In the genomic region with DNA sequence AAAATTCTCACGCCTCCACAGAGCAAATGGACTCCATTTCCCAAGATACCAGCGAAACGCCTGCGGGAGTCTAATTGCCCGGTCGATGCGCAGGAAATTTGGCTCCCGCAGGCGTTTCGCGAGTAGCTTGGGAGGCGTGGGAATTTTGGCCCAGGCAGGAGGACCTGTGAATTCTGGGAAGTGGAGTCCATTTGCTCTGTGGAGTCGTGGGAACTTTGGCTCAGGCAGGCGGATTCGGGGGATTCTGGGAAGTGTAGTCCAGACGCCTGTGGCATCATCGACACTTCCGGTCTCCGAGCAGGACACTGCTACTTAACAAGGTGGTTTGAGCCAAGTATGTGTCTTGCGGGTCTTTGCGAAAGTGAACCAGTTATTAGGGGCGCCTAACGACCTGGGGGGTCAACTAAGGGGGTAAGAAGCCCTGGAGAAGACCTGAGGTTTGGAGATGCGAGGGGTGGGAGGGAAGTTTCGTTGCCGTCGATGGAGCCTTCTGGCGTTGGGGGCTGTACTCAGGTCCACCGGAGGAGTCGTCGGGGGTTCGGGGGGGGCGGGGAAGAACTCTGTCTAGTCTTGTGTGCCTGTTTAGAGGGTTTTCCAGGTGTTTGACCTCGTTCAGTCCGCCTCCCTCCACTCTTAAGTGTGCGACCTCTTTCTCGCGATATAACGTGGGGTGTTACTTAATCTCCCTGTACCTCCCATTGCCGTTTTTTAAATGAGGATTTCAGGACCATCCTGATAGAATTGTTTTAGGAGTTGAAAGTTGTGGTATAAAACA, we compare ENCODE assay signal across 8 cellular contexts. TPM values are rescaled to one million over a fixed set of nuclear protein-coding genes. Genes with fewer than 3 reads are reported as not detected.
A peak's percentile ranks its signal among the peaks of the same experiment; 100 is the strongest.
DNase-seq lines count a peak whose midpoint lies in the region; TF ChIP-seq lines count a peak whose summit lies in the region.

A gene (plus strand): TSS at position 277 of the 775 bp plus-strand sequence. CDS start 4,356 bp downstream, outside the sequence.

- TF ChIP-seq CTCF in H9 (conservative IDR thresholded peaks at IDR 0.05): no peak
- TF ChIP-seq CTCF in SU-DHL-6 (IDR thresholded peaks at IDR 0.05; ENCODE audit: insufficient read depth, low read length, poor library complexity, severe bottlenecking): no peak
- no peak for TF ChIP-seq CTCF in adrenal gland (IDR thresholded peaks at IDR 0.05)
- TF ChIP-seq CTCF in ovary (IDR thresholded peaks at IDR 0.05): no peak

- H3K4me3 ChIP-seq in SU-DHL-6 (ENCODE audit: insufficient read depth, low read length, poor library complexity, severe bottlenecking): peak within 1 kb of the TSS; percentile 60
- peak within 1 kb of the TSS in 3 of 4 donors; percentile 41 to 93 (median 65) for H3K4me3 ChIP-seq in adrenal gland
- peak within 1 kb of the TSS; percentile 71 for H3K4me3 ChIP-seq in ovary
- H3K4me3 ChIP-seq in thymus (ENCODE audit: low read length): peak within 1 kb of the TSS; percentile 98

- H3K23ac ChIP-seq in H9 (ENCODE audit: insufficient read length, low read depth, low read length): no peak within 1 kb of the TSS

- H3K9me3 ChIP-seq in H9 (ENCODE audit: control insufficient read depth, low read depth, low read length) (no peaks in the 10 kb centered on the region), SU-DHL-6 (ENCODE audit: insufficient read depth, low read length) (no peaks in the 10 kb centered on the region), adrenal gland (replicated peaks in 1 of 3) (peaks cover 0 to 2% (median 0%) of the 10 kb centered on the region in 3 donors), ovary (no peaks in the 10 kb centered on the region), thymus (ENCODE audit: control insufficient read depth) (no peaks in the 10 kb centered on the region)

- no peak within 1 kb of the TSS for H3K14ac ChIP-seq in H9 (ENCODE audit: insufficient read depth, low read length)

- H3K36me3 ChIP-seq in SU-DHL-6 (ENCODE audit: low read length) (no peaks in the 10 kb centered on the region), adrenal gland (replicated peaks in 1 of 2) (peaks cover 0 to 3% of the 10 kb centered on the region in 2 donors), ovary (no peaks in the 10 kb centered on the region), thymus (ENCODE audit: control insufficient read depth, insufficient read depth) (peaks cover 3% of the 10 kb centered on the region)

- no peak within 1 kb of the TSS for H3T11ph ChIP-seq in H9 (ENCODE audit: low read length)

- H3K23me2 ChIP-seq in H9 (ENCODE audit: insufficient read length, low read depth, low read length, poor library complexity, severe bottlenecking): peaks cover 6% of the 10 kb centered on the region

- H2AFZ ChIP-seq in H9 (ENCODE audit: low read length) (peak within 1 kb of the TSS; percentile 46), SU-DHL-6 (ENCODE audit: low read depth, low read length, severe bottlenecking) (peak within 1 kb of the TSS; percentile 43)

- no peaks in the 10 kb centered on the region for H3F3A ChIP-seq in SU-DHL-6 (ENCODE audit: insufficient read depth)

- H4K5ac ChIP-seq in H9 (ENCODE audit: insufficient read length, low read depth, low read length): no peak within 1 kb of the TSS

- H3K27me3 ChIP-seq in H9 (ENCODE audit: insufficient read depth, low read length): no peaks in the 10 kb centered on the region
- no peaks in the 10 kb centered on the region for H3K27me3 ChIP-seq in SU-DHL-6 (ENCODE audit: low read length)
- H3K27me3 ChIP-seq in adrenal gland: no peaks in the 10 kb centered on the region
- H3K27me3 ChIP-seq in ovary: no peaks in the 10 kb centered on the region
- no peaks in the 10 kb centered on the region for H3K27me3 ChIP-seq in thymus (ENCODE audit: control insufficient read depth, insufficient read depth)

- TF ChIP-seq POLR2A in adrenal gland (IDR thresholded peaks at IDR 0.05) (peak in 1 of 2 donors; percentile 37), ovary (IDR thresholded peaks at IDR 0.05) (peak; percentile 24)

- DNase-seq in DMS79 (lab: John Stamatoyannopoulos, UW) (peak; percentile 98), H9 (peak; percentile 96), NCI-H1092 (lab: John Stamatoyannopoulos, UW) (peak; percentile 93), adrenal gland (peak; percentile 92 to 98 (median 95)), cardiac septum (ENCODE audit: low spot score) (peak; percentile 96), ovary (peak; percentile 88 to 92 (median 89))

- no peak within 1 kb of the TSS for H4K91ac ChIP-seq in H9 (ENCODE audit: insufficient read length, low read depth, low read length)

- no peak within 1 kb of the TSS for H2BK20ac ChIP-seq in H9 (ENCODE audit: low read depth, low read length, poor library complexity, severe bottlenecking)

- no peak within 1 kb of the TSS for H2AK5ac ChIP-seq in H9 (ENCODE audit: insufficient read length, low read length)

- H3K4me3 Mint-ChIP-seq in H9: peak within 1 kb of the TSS; percentile 97 to 98

- H3K9me3 Mint-ChIP-seq in H9: peaks cover 17 to 43% of the 10 kb centered on the region in 2 experiments

- H3K9ac ChIP-seq in H9 (ENCODE audit: extremely low read depth, insufficient read length, low read length) (peak within 1 kb of the TSS; percentile 50), SU-DHL-6 (ENCODE audit: low read length) (peak within 1 kb of the TSS; percentile 42)

- no peaks in the 10 kb centered on the region for H3K9me2 ChIP-seq in SU-DHL-6 (replicated peaks; ENCODE audit: insufficient read depth, low read length)

- no peak within 1 kb of the TSS for H3K18ac ChIP-seq in H9 (ENCODE audit: insufficient read length, low read depth, low read length)

- no peak within 1 kb of the TSS for H4K8ac ChIP-seq in H9 (replicated peaks; ENCODE audit: insufficient read length, low read depth, low read length)

- H3K36me3 Mint-ChIP-seq in H9 (ENCODE audit: insufficient read depth in 1 of 3, low read depth in 3 of 3): peaks cover 5 to 9% (median 6%) of the 10 kb centered on the region in 3 experiments; a peak in 6 of 7 replicates

- H3K4ac ChIP-seq in H9 (ENCODE audit: low read depth, low read length): no peak within 1 kb of the TSS

- H3K79me1 ChIP-seq in H9 (ENCODE audit: insufficient read depth, low read depth, low read length, poor library complexity, severe bottlenecking): peaks cover 3% of the 10 kb centered on the region

- H2BK5ac ChIP-seq in H9 (ENCODE audit: insufficient read length, low read length): no peak within 1 kb of the TSS

- H3K27ac ChIP-seq in H9 (ENCODE audit: insufficient read length, low read depth, low read length) (no peak within 1 kb of the TSS), SU-DHL-6 (ENCODE audit: low read depth, low read length) (no peak within 1 kb of the TSS), adrenal gland (peak within 1 kb of the TSS in 3 of 5 donors; percentile 46 to 84 (median 62)), ovary (no peak within 1 kb of the TSS), thymus (ENCODE audit: low read depth) (peak within 1 kb of the TSS; percentile 74)

- H2BK12ac ChIP-seq in H9 (ENCODE audit: insufficient read length, low read depth, low read length): no peak within 1 kb of the TSS

- no peaks in the 10 kb centered on the region for H3K27me3 Mint-ChIP-seq in H9 (ENCODE audit: low read depth)

- no peak within 1 kb of the TSS for H3K56ac ChIP-seq in H9 (ENCODE audit: insufficient read length, low read depth, low read length)

- H3K4me1 ChIP-seq in H9 (ENCODE audit: insufficient read depth, low read length) (no peaks in the 10 kb centered on the region), adrenal gland (replicated peaks in 1 of 2) (peaks cover 0 to 11% of the 10 kb centered on the region in 2 donors), ovary (ENCODE audit: insufficient read depth) (no peaks in the 10 kb centered on the region), thymus (ENCODE audit: control insufficient read depth, insufficient read depth, low read length) (peaks cover 4% of the 10 kb centered on the region)

- no peak for TF ChIP-seq EP300 in ovary (IDR thresholded peaks at IDR 0.05)

- H3K4me2 ChIP-seq in H9 (ENCODE audit: insufficient read depth, insufficient read length, low read length) (peak within 1 kb of the TSS; percentile 94), SU-DHL-6 (ENCODE audit: low read depth, low read length, poor library complexity, severe bottlenecking) (peak within 1 kb of the TSS; percentile 47)

- H3K79me2 ChIP-seq in H9 (ENCODE audit: insufficient read depth, low read length): no peaks in the 10 kb centered on the region; the same call in 1 of the 2 replicates
- H3K79me2 ChIP-seq in SU-DHL-6 (ENCODE audit: insufficient read depth, low read length): no peaks in the 10 kb centered on the region; the same call in 1 of the 2 replicates

- H4K20me1 ChIP-seq in H9 (ENCODE audit: control insufficient read depth, insufficient read depth, insufficient read length) (no peaks in the 10 kb centered on the region), SU-DHL-6 (ENCODE audit: low read depth, low read length) (no peaks in the 10 kb centered on the region)

- WGBS in H9 (ENCODE audit: extremely low coverage, insufficient read length, low lambda C conversion rate): no CpG with 5 or more reads among the region's 40 CpGs
- 1 to 2% (median 1%) methylated on average over 22 to 40 of the region's 40 CpGs for WGBS in adrenal gland, 4 donors
- WGBS in ovary, 3 donors: 0 to 1% (median 1%) methylated on average over 40 of the region's 40 CpGs
- WGBS in thymus: under 1% methylated on average over 40 of the region's 40 CpGs

- no peak within 1 kb of the TSS for H2BK120ac ChIP-seq in H9 (ENCODE audit: low read depth, low read length, poor library complexity, severe bottlenecking)

- no peaks in the 10 kb centered on the region; a peak in 1 of 4 replicates for H3K4me1 Mint-ChIP-seq in H9

- H3K27ac Mint-ChIP-seq in H9: peak within 1 kb of the TSS in 2 of 3 experiments; percentile 96; a peak in 3 of 7 replicates

- intact Hi-C loops in adrenal gland (cut with DNase I) (no loop called here), cardiac septum (cut with DNase I) (loop anchor here (1.0 to 5.0 kb wide), 5 partner anchors 18 to 108 kb away; a partner anchor contains a TSS), ovary (cut with DNase I) (loop anchor here in 1 of 4 donors (2.0 kb wide), 1 partner anchor 19 kb away; a partner anchor contains a TSS)

- no peak within 1 kb of the TSS for H2BK15ac ChIP-seq in H9 (ENCODE audit: low read depth, low read length)

RNA-seq across cellular contexts. Expression of the gene that starts here (rescaled TPM):
- total RNA-seq in H9 (2021): 8.1 and 10.1 TPM in 2 replicates
- total RNA-seq in adrenal gland: 10 to 100 TPM in 3 of 8 donors, 1 to 10 TPM in 5; 2.6 to 18.8 (median 9.4) TPM
- polyA plus RNA-seq in adrenal gland: 10 to 100 TPM; 10.9 to 13.0 (median 12.0) TPM
- total RNA-seq in cardiac septum: 6.4 TPM
- 10 to 100 TPM in 5 of 7 donors, 1 to 10 TPM in 2; 3.7 to 13.2 (median 10.7) TPM for total RNA-seq in ovary
- polyA plus RNA-seq in ovary: 1 to 10 TPM; 6.4 to 9.7 TPM
- 8.6 TPM for polyA plus RNA-seq in thymus

Comparison
In these comparisons a context has a peak if more than half of its experiments do, and no peak if none do; other contexts are left out.
1. H3K27ac ChIP-seq: peak in adrenal gland (3 of 5) and thymus (single experiment); none in H9 (single experiment), SU-DHL-6 (single experiment) and ovary (0 of 2).
2. Peak in every context shown above with its lines, with median percentiles within 50 percentile points of each other: DNase-seq and H3K4me3 ChIP-seq.